Comparison of ENCODE assay signal across 11 cellular contexts in the genomic region with DNA sequence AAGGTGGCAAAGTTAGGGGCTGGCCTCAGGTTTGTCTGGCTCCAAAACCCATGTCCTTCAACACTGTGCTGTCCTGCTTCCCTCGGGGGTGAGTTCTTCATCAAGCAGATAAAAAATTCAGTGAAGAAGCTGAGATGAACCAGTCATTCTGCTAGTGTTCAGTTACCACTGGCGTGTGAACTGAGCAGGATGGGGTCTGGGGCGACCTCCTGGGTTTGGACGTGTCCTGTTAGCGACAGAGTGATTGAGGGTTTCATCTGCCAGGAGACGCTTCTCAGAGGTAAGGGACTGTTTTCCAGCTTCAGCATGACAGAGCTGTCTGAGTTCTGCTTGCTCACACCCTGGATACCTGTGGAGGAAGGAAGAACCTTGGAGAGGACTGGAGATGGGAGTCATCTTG. TPM values are rescaled to one million over a fixed set of nuclear protein-coding genes. Genes with fewer than 3 reads are reported as not detected.
A peak's percentile ranks its signal among the peaks of the same experiment; 100 is the strongest.
DNase-seq lines count a peak whose midpoint lies in the region; ATAC-seq and TF ChIP-seq lines count a peak whose summit lies in the region.
"Had no signal": no experiment of that assay in that cellular context is flagged by ENCODE, and none has a peak within 500 bp of the region (broad histone marks: within the 10 kb centered on the region; RNA-seq: fewer than 3 reads in every experiment).

No MANE protein-coding gene starts in this region.

- no peak overlapping the region for H2BK20ac ChIP-seq in IMR-90 (ENCODE audit: low read depth, low read length)

- H3K4me1 Mint-ChIP-seq in CD14-positive monocyte: peaks cover 33% of the 10 kb centered on the region

- H3K27ac ChIP-seq in IMR-90 (ENCODE audit: insufficient read depth, low read length): no peak overlapping the region; the same call in 1 of the 2 replicates
- H3K27ac ChIP-seq in cingulate gyrus (ENCODE audit: low read depth, low read length): peak overlapping the region; percentile 69
- H3K27ac ChIP-seq in osteoblast (ENCODE audit: low read depth, low read length): peak overlapping the region; percentile 53

- H3K9me1 ChIP-seq in IMR-90 (ENCODE audit: insufficient read depth, low read length): peaks cover 37% of the 10 kb centered on the region

- peaks cover 40% of the 10 kb centered on the region for H3K36me3 ChIP-seq in IMR-90 (ENCODE audit: control insufficient read depth, insufficient read depth, low read length)
- H3K36me3 ChIP-seq in osteoblast (ENCODE audit: insufficient read depth, low read length): peaks cover 42% of the 10 kb centered on the region

- H3K9me3 ChIP-seq in IMR-90 (ENCODE audit: control insufficient read depth, insufficient read depth, low read length) (no peaks in the 10 kb centered on the region), osteoblast (ENCODE audit: low read depth, low read length) (no peaks in the 10 kb centered on the region)

- H3K9ac ChIP-seq in IMR-90 (ENCODE audit: low read depth, low read length): no peak overlapping the region

- peak overlapping the region; percentile 7; the same call in 1 of the 2 replicates for H3K18ac ChIP-seq in IMR-90 (ENCODE audit: low read depth, low read length)

- H3K14ac ChIP-seq in IMR-90 (replicated peaks; ENCODE audit: low read depth, low read length): 0 out of 2 replicates have a peak overlapping the region, but pooled peaks have one; percentile 16

- peaks cover 25 to 36% of the 10 kb centered on the region in 2 donors for H3K36me3 Mint-ChIP-seq in CD14-positive monocyte

- H3K79me2 ChIP-seq in osteoblast (ENCODE audit: insufficient read depth, low read length): peaks cover 27% of the 10 kb centered on the region

- H4K8ac ChIP-seq in IMR-90 (ENCODE audit: low read depth in 2 of 2, low read length in 2 of 2): no peak overlapping the region; a peak in 1 of 4 replicates

- H2AK5ac ChIP-seq in IMR-90 (ENCODE audit: low read depth, low read length): peak overlapping the region; percentile 30; the same call in 1 of the 2 replicates

- TF ChIP-seq CTCF in CD14-positive monocyte (IDR thresholded peaks at IDR 0.05) (no peak), IMR-90 (conservative IDR thresholded peaks at IDR 0.05; ENCODE audit: low read depth, low read length) (no peak), osteoblast (IDR thresholded peaks at IDR 0.05; ENCODE audit: extremely low read depth, low read depth, low read length) (no peak)

- H3K27me3 Mint-ChIP-seq in CD14-positive monocyte (ENCODE audit: low read depth in 3 of 3): no peaks in the 10 kb centered on the region

- H2AFZ ChIP-seq in IMR-90 (replicated peaks; ENCODE audit: low read length, poor library complexity) (no peak overlapping the region), osteoblast (ENCODE audit: low read length) (no peak overlapping the region)

- peak overlapping the region; percentile 48; the same call in 1 of the 2 replicates for H2BK120ac ChIP-seq in IMR-90 (ENCODE audit: low read depth, low read length)

- H4K91ac ChIP-seq in IMR-90 (ENCODE audit: insufficient read depth, low read depth, low read length): peak overlapping the region; percentile 34; the same call in 1 of the 2 replicates

- no peak overlapping the region for H3K4me3 Mint-ChIP-seq in CD14-positive monocyte

- H3K27me3 ChIP-seq in IMR-90 (ENCODE audit: control insufficient read depth, insufficient read depth, low read length): no peaks in the 10 kb centered on the region
- no peaks in the 10 kb centered on the region for H3K27me3 ChIP-seq in osteoblast (ENCODE audit: insufficient read depth, low read length)

- peak overlapping the region; percentile 4 for H2AK9ac ChIP-seq in IMR-90 (replicated peaks; ENCODE audit: low read depth, low read length, poor library complexity)

- H3K79me1 ChIP-seq in IMR-90 (ENCODE audit: low read depth in 1 of 2, low read length in 2 of 2): peaks cover 29 to 83% of the 10 kb centered on the region in 2 experiments

- H2BK5ac ChIP-seq in IMR-90 (ENCODE audit: low read depth, low read length, poor library complexity, severe bottlenecking): peak overlapping the region; percentile 12

- intact Hi-C loops in CD14-positive monocyte (cut with micrococcal nuclease): loop anchor here in 1 of 2 donors (5.0 kb wide), 1 partner anchor 36 kb away; no protein-coding TSS in a partner anchor
- intact Hi-C loops in IMR-90 (cut with micrococcal nuclease): no loop called here

- 79% methylated on average over 3 of the region's 6 CpGs; no CpG with 5 or more reads in 1 of the 2 experiments for WGBS in IMR-90 (ENCODE audit: extremely low coverage in 2 of 2, insufficient read length in 1 of 2), 2 experiments

- H3K56ac ChIP-seq in IMR-90 (ENCODE audit: extremely low read depth, insufficient read depth, low read length): no peak overlapping the region

- CTCF ChIA-PET in IMR-90 (lab: Yijun Ruan, JAX): interaction anchor here (1.8 kb wide), 1 partner anchor 116 kb away, joined by 6 read pairs; no protein-coding TSS in a partner anchor

- H3K9me3 Mint-ChIP-seq in CD14-positive monocyte: peaks cover 0 to 1% (median 0%) of the 10 kb centered on the region in 7 donors

- dilution Hi-C loops in IMR-90 (cut with HindIII; ENCODE audit: low sequenced_read_pairs, unreplicated experiment): no loop called here

- DNase-seq in CD14-positive monocyte (ENCODE audit: low spot score) (no peak), IMR-90 (no peak), osteoblast (ENCODE audit: insufficient read length, low spot score, missing footprints) (no peak), NCI-H187 (lab: John Stamatoyannopoulos, UW) (no peak)
- DNase-seq: cortex of kidney, NCI-H1105, NCI-H748 treated with DMSO at 0.1 percent for 48 hours had no signal

- peaks cover 30% of the 10 kb centered on the region for H4K20me1 ChIP-seq in IMR-90 (ENCODE audit: insufficient read depth, low read length)
- peaks cover 11% of the 10 kb centered on the region for H4K20me1 ChIP-seq in osteoblast (ENCODE audit: insufficient read depth, low read length)

- peaks cover 29% of the 10 kb centered on the region for H3K4me1 ChIP-seq in IMR-90 (ENCODE audit: control insufficient read depth, insufficient read depth, low read length)
- peaks cover 25% of the 10 kb centered on the region for H3K4me1 ChIP-seq in osteoblast (ENCODE audit: insufficient read depth, low read length)

- 0 out of 3 replicates have a peak overlapping the region, but pooled peaks have one; percentile 42 for H2BK15ac ChIP-seq in IMR-90 (ENCODE audit: low read depth, low read length)

- TF ChIP-seq POLR2A in IMR-90 (IDR thresholded peaks at IDR 0.05; ENCODE audit: low read depth, low read length): no peak

- no peak for TF ChIP-seq RAD21 in IMR-90 (IDR thresholded peaks at IDR 0.05; ENCODE audit: low read length)

- no peak overlapping the region; the same call in 1 of the 2 replicates for H3K4me2 ChIP-seq in IMR-90 (ENCODE audit: low read depth, low read length)
- H3K4me2 ChIP-seq in osteoblast (ENCODE audit: insufficient read depth, low read length): no peak overlapping the region

- no peak overlapping the region for H4K5ac ChIP-seq in IMR-90 (ENCODE audit: low read depth, low read length)

- H3K23ac ChIP-seq in IMR-90 (ENCODE audit: low read depth, low read length): peak overlapping the region; percentile 63; the same call in 1 of the 2 replicates

- BruUV-seq in IMR-90 (replicated peaks; lab: Mats Ljungman, UMichigan): no TSS peak

- in situ Hi-C loops in IMR-90 (cut with MboI; ENCODE audit: low sequenced_read_pairs): loop anchor here (25.0 kb wide), 1 partner anchor 491 kb away; no protein-coding TSS in a partner anchor

- POLR2A ChIA-PET in IMR-90 (lab: Charles Lee; ENCODE audit: unreplicated experiment): no interaction called here

- H3K4ac ChIP-seq in IMR-90 (ENCODE audit: low read depth, low read length): peak overlapping the region; percentile 49; the same call in 1 of the 2 replicates

- H3K27ac Mint-ChIP-seq in CD14-positive monocyte: peak overlapping the region in 4 of 7 donors; percentile 50 to 85 (median 60)

- ATAC-seq in IMR-90 (ENCODE audit: low read depth) (no peak), GM21576 (IDR thresholded peaks at IDR 0.05; ENCODE audit: unreplicated experiment) (no peak), HG02885 (IDR thresholded peaks at IDR 0.05; ENCODE audit: poor library complexity, unreplicated experiment) (no peak), GM21447 (IDR thresholded peaks at IDR 0.05; ENCODE audit: unreplicated experiment) (no peak)

- H3K4me3 ChIP-seq in IMR-90 (ENCODE audit: insufficient read depth, low read depth, low read length): no peak overlapping the region
- H3K4me3 ChIP-seq in osteoblast (ENCODE audit: insufficient read depth, low read length): no peak overlapping the region

TF ChIP-seq in IMR-90, 13 proteins besides CTCF, POLR2A, EP300 and RAD21 (continues in another document):
- TF ChIP-seq, protein P1, sequence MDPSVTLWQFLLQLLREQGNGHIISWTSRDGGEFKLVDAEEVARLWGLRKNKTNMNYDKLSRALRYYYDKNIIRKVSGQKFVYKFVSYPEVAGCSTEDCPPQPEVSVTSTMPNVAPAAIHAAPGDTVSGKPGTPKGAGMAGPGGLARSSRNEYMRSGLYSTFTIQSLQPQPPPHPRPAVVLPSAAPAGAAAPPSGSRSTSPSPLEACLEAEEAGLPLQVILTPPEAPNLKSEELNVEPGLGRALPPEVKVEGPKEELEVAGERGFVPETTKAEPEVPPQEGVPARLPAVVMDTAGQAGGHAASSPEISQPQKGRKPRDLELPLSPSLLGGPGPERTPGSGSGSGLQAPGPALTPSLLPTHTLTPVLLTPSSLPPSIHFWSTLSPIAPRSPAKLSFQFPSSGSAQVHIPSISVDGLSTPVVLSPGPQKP (IDR thresholded peaks at IDR 0.05; ENCODE audit: borderline replicate concordance, low read depth, low read length): no peak
- TF ChIP-seq SMC3 (IDR thresholded peaks at IDR 0.05; ENCODE audit: low read depth, low read length) (no peak), NFE2L2 (IDR thresholded peaks at IDR 0.05; ENCODE audit: low read depth, low read length) (no peak), FOS (IDR thresholded peaks at IDR 0.05; ENCODE audit: low read depth, low read length) (no peak)

RNA-seq across cellular contexts. Expression of gene CEP68, which starts 14.6 kb away (rescaled TPM):
- polyA plus RNA-seq in CD14-positive monocyte: 1 to 10 TPM; 2.5 to 2.8 TPM
- 5.3 and 5.6 TPM in 2 replicates for total RNA-seq in IMR-90 (2012; rRNA removed)
- polyA plus RNA-seq in IMR-90 (2012; rRNA removed): 5.5 TPM in 2 replicates
- polyA plus RNA-seq in IMR-90 (2012; cell fraction: cytosol; rRNA removed): 3.8 and 5.6 TPM in 2 replicates
- polyA plus RNA-seq in IMR-90 (2012; cell fraction: nucleus; rRNA removed; ENCODE audit: low replicate concordance): 8.2 and 8.7 TPM in 2 replicates
- 13.6 and 14.5 TPM in 2 replicates for total RNA-seq in osteoblast

RNA-seq across cellular contexts. Expression of gene RAB1A, which starts 59.0 kb away (rescaled TPM):
- 100 to 1,000 TPM; 110 to 124 TPM for polyA plus RNA-seq in CD14-positive monocyte
- 114 and 127 TPM in 2 replicates for total RNA-seq in IMR-90 (2012; rRNA removed)
- polyA plus RNA-seq in IMR-90 (2012; rRNA removed): 152 and 169 TPM in 2 replicates
- 44.4 and 46.8 TPM in 2 replicates for polyA plus RNA-seq in IMR-90 (2012; cell fraction: cytosol; rRNA removed)
- polyA plus RNA-seq in IMR-90 (2012; cell fraction: nucleus; rRNA removed; ENCODE audit: low replicate concordance): 10.2 and 75.1 TPM in 2 replicates
- 72.7 and 78.1 TPM in 2 replicates for total RNA-seq in osteoblast
